4 cellular contexts compared by ENCODE assay signal in the genomic region with DNA sequence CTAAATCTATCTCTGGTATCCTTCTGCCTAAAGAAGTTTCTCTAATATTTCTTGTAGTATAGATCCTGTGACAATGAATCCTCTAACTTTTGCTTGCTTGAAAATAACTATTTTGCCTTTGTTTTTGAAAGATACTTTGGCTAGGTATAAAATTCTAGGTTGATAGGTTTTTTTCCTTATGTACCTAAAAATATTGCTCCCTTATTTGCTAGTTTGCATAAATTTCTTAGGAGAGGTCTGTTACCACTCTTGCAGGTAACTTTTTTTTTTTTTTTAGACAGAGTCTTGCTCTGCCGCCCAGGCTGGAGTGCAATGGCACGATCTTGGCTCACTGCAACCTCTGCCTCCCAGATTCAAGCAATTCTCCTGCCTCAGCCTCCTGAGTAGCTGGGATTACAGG. TPM values are rescaled to one million over a fixed set of nuclear protein-coding genes. Genes with fewer than 3 reads are reported as not detected.
"Had no signal": no experiment of that assay in that cellular context is flagged by ENCODE, and none has a peak within 500 bp of the region (broad histone marks: within the 10 kb centered on the region; RNA-seq: fewer than 3 reads in every experiment).

No MANE protein-coding gene starts in this region.

RNA-seq across cellular contexts. Expression of gene TDRD12, which starts 15.6 kb away (rescaled TPM):
- total RNA-seq: left lobe of liver, left ventricle myocardium inferior had no signal
- polyA plus RNA-seq: hepatocyte had no signal

RNA-seq across cellular contexts. Expression of gene RGS9BP, which starts 28.4 kb away (rescaled TPM):
- polyA plus RNA-seq: naive thymus-derived CD4-positive, alpha-beta T cell had no signal
